ENCODE assay signal across 24 cellular contexts in the genomic region with DNA sequence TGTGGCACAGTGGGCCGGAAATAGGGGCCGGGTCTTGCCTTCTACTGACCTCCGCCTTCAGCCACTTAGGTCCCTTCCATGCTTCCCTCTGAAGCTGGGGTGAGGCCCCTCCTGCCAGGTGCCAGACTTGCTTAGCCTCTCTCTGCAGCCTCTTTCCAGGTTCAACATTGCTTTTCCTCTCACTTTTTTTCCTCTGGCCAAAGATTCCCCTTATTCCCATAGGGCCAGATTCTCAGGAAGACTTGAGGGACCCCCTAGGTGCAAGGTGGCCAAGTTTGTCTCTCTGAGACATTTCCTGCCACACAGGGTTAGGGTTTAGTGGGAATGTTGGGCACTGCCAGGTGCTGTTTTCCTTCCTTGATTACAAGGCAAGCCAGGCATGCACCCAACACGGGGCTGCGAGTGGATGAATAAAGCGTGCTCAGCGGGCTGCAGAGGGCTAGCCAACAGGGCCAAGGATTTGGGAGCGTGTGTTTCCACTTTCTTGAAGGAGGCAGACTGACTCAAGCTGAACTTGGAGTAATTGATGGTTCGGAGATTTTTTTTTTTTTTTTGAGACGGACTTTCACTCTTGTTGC. TPM values are rescaled to one million over a fixed set of nuclear protein-coding genes. Genes with fewer than 3 reads are reported as not detected.
DNase-seq lines count a peak whose midpoint lies in the region; ATAC-seq, FAIRE-seq and TF ChIP-seq lines count a peak whose summit lies in the region.
"Had no signal": no experiment of that assay in that cellular context is flagged by ENCODE, and none has a peak within 500 bp of the region (broad histone marks: within the 10 kb centered on the region; RNA-seq: fewer than 3 reads in every experiment).

No MANE protein-coding gene starts in this region.

- in situ Hi-C loops in HepG2 (cut with HindIII; ENCODE audit: extremely low pct_ligation_motif_present, low pct_unique_long_range_greater_than_20kb), result no loop called here

- H3K36me3 ChIP-seq in Peyer's patch (no peaks in the 10 kb centered on the region), HepG2 (replicated peaks in 1 of 2; ENCODE audit: control insufficient read depth in 1 of 2, insufficient read depth in 2 of 2, low read length in 2 of 2) (no peaks in the 10 kb centered on the region)
- H3K36me3 ChIP-seq: BLaER1 treated with 17β-estradiol and CSF1 and Interleukin-3, amounts not matched to agents 10 nM and 100 nM had no signal

- CTCF ChIA-PET in HepG2 (lab: Yijun Ruan, JAX; ENCODE audit: low intra/inter-chr PET ratio, low total read pairs), result no interaction called here

- no peaks in the 10 kb centered on the region for H3K36me3 Mint-ChIP-seq in activated naive CD8-positive, alpha-beta T cell treated with anti-CD3 and anti-CD28 coated beads for 36 hours

- H3K4me1 Mint-ChIP-seq in activated naive CD8-positive, alpha-beta T cell treated with anti-CD3 and anti-CD28 coated beads for 36 hours, result peaks cover 3% of the 10 kb centered on the region
- H3K4me1 Mint-ChIP-seq: activated B cell treated with CpG ODN at 0.5 μM for 24 hours had no signal

- no peak for TF ChIP-seq RAD21 in HepG2 (CRISPR knock-in tag; IDR thresholded peaks at IDR 0.05)

- POLR2A ChIA-PET in HepG2 (lab: Yijun Ruan, JAX), result interaction anchor here (1.0 to 5.5 kb wide), 13 partner anchors 8 to 151 kb away, joined by 3 to 140 read pairs (median 10); a partner anchor contains a TSS

- H3K27me3 Mint-ChIP-seq in activated naive CD8-positive, alpha-beta T cell treated with anti-CD3 and anti-CD28 coated beads for 36 hours, result no peaks in the 10 kb centered on the region

- H3K4me3 ChIP-seq in Peyer's patch (peak overlapping the region in 3 of 4 donors; percentile 24 to 49 (median 49)), HepG2 (replicated peaks in 1 of 3; ENCODE audit: insufficient read depth in 1 of 3, low read depth in 2 of 3, low read length in 3 of 3) (peak overlapping the region; percentile 76 to 79 (median 78))
- H3K4me3 ChIP-seq: BLaER1 treated with 17β-estradiol and CSF1 and Interleukin-3, amounts not matched to agents 10 nM and 100 nM; lung had no signal

- intact Hi-C loops in HepG2 (cut with micrococcal nuclease; ENCODE audit: unreplicated experiment), result loop anchor here (5.0 kb wide), 1 partner anchor 33 kb away; no protein-coding TSS in a partner anchor

- no peak overlapping the region for H2AFZ ChIP-seq in HepG2 (ENCODE audit: low read length)

- H3K4me3 Mint-ChIP-seq in activated naive CD8-positive, alpha-beta T cell treated with anti-CD3 and anti-CD28 coated beads for 36 hours, result no peak overlapping the region
- H3K4me3 Mint-ChIP-seq: activated B cell treated with CpG ODN at 0.5 μM for 24 hours; activated T-helper 1 cell treated with anti-CD3 and anti-CD28 coated beads, Interleukin-12 subunit alpha, Interleukin-12 subunit beta, Interleukin-2, Interleukin-4 antibody, amounts not matched to agents 30 ng/mL and 10 ng/mL and 1 ng/mL, durations not matched to agents 14 hours and 24 hours and 36 hours had no signal

- BruUV-seq in HepG2 (replicated peaks; lab: Mats Ljungman, UMichigan), result TSS peak; percentile 75

- no peak for TF ChIP-seq CTCF in Peyer's patch (IDR thresholded peaks at IDR 0.05)
- no peak for TF ChIP-seq CTCF in HepG2 (CRISPR knock-in tag; IDR thresholded peaks at IDR 0.05)

- H3K27ac Mint-ChIP-seq in activated naive CD8-positive, alpha-beta T cell treated with anti-CD3 and anti-CD28 coated beads for 36 hours, result no peak overlapping the region
- H3K27ac Mint-ChIP-seq: activated B cell treated with CpG ODN at 0.5 μM for 24 hours; activated T-helper 1 cell treated with anti-CD3 and anti-CD28 coated beads, Interleukin-12 subunit alpha, Interleukin-12 subunit beta, Interleukin-2, Interleukin-4 antibody, amounts not matched to agents 30 ng/mL and 10 ng/mL and 1 ng/mL, durations not matched to agents 14 hours and 24 hours and 36 hours had no signal

- H3K79me2 ChIP-seq in HepG2 (ENCODE audit: insufficient read depth, low read length), result peaks cover 24% of the 10 kb centered on the region

- H3K4me1 ChIP-seq in Peyer's patch (no peaks in the 10 kb centered on the region), HepG2 (ENCODE audit: insufficient read depth, low read length) (peaks cover 47% of the 10 kb centered on the region)
- H3K4me1 ChIP-seq: BLaER1 treated with 17β-estradiol and CSF1 and Interleukin-3, amounts not matched to agents 10 nM and 100 nM had no signal

- no CpG with 5 or more reads among the region's 10 CpGs for WGBS in HepG2 (ENCODE audit: low lambda C conversion rate)

- no peaks in the 10 kb centered on the region for H4K20me1 ChIP-seq in HepG2 (ENCODE audit: insufficient read depth, low read length)
- H4K20me1 ChIP-seq: BLaER1 treated with 17β-estradiol and CSF1 and Interleukin-3, amounts not matched to agents 10 nM and 100 nM had no signal

- H3K9me3 ChIP-seq in Peyer's patch (no peaks in the 10 kb centered on the region), HepG2 (ENCODE audit: low read length) (no peaks in the 10 kb centered on the region)
- H3K9me3 ChIP-seq: BLaER1 treated with 17β-estradiol and CSF1 and Interleukin-3, amounts not matched to agents 10 nM and 100 nM had no signal

- H3K4me2 ChIP-seq in HepG2 (ENCODE audit: low read depth, low read length), result peak overlapping the region; percentile 82
- H3K4me2 ChIP-seq: BLaER1 treated with 17β-estradiol and CSF1 and Interleukin-3, amounts not matched to agents 10 nM and 100 nM had no signal

- H3K27me3 ChIP-seq in Peyer's patch (no peaks in the 10 kb centered on the region), HepG2 (ENCODE audit: control insufficient read depth in 1 of 2, insufficient read depth in 2 of 2, low read length in 2 of 2) (no peaks in the 10 kb centered on the region; a peak in 1 of 5 replicates)

- ATAC-seq in HepG2 (peak; percentile 2), HG02571 (IDR thresholded peaks at IDR 0.05; ENCODE audit: unreplicated experiment) (no peak), HG03521 (IDR thresholded peaks at IDR 0.05; ENCODE audit: unreplicated experiment) (no peak)
- ATAC-seq: right cardiac atrium; stimulated activated naive CD8-positive, alpha-beta T cell treated with anti-CD3 and anti-CD28 coated beads, Interleukin-15, Interleukin-2, amounts not matched to agents 100 U/mL and 50 U/mL, for 24 hours had no signal

- H3K27ac ChIP-seq in Peyer's patch (peak overlapping the region in 3 of 4 donors; percentile 27 to 74 (median 61)), HepG2 (ENCODE audit: extremely low read length, insufficient read depth, low read length) (peak overlapping the region; percentile 91)
- H3K27ac ChIP-seq: BLaER1 treated with 17β-estradiol and CSF1 and Interleukin-3, amounts not matched to agents 10 nM and 100 nM had no signal

- peak; percentile 48 for DNase-seq in DMS53 treated with DMSO at 0.1 percent for 48 hours (lab: John Stamatoyannopoulos, UW; ENCODE audit: unreplicated experiment)
- no peak for DNase-seq in Peyer's patch
- no peak for DNase-seq in HepG2 (ENCODE audit: low spot score)
- DNase-seq in renal cortical epithelial cell (ENCODE audit: low read depth), result peak; percentile 13
- DNase-seq in activated naive CD8-positive, alpha-beta T cell treated with anti-CD3 and anti-CD28 coated beads for 36 hours, result no peak
- no peak for DNase-seq in T-helper 9 cell
- DNase-seq: activated B cell treated with CpG ODN at 0.5 μM for 24 hours; activated CD4-positive, alpha-beta T cell treated with anti-CD3 and anti-CD28 coated beads, Interleukin-2, amount 50 U/mL, for 4 hours; activated naive CD4-positive, alpha-beta T cell treated with anti-CD3 and anti-CD28 coated beads, Interleukin-2, amount 50 U/mL, for 16 hours; islet precursor cell; NCI-H1436; nucleus accumbens; OCI-M1; right cardiac atrium; stimulated activated naive CD8-positive, alpha-beta T cell treated with anti-CD3 and anti-CD28 coated beads, Interleukin-15, Interleukin-2, amounts not matched to agents 100 U/mL and 50 U/mL, for 24 hours; T1000 had no signal

- TF ChIP-seq EP300 in HepG2 (IDR thresholded peaks at IDR 0.05; ENCODE audit: low read depth in 2 of 2, low read length in 2 of 2) (no peak), HepG2 (CRISPR knock-in tag; IDR thresholded peaks at IDR 0.05; ENCODE audit: borderline replicate concordance) (no peak)

- no peak for TF ChIP-seq POLR2A in Peyer's patch (IDR thresholded peaks at IDR 0.05)
- no peak for TF ChIP-seq POLR2A in HepG2 (IDR thresholded peaks at IDR 0.05; ENCODE audit: insufficient read depth in 1 of 2, low read depth in 2 of 2, low read length in 2 of 2)

- no peaks in the 10 kb centered on the region for H3K9me3 Mint-ChIP-seq in activated naive CD8-positive, alpha-beta T cell treated with anti-CD3 and anti-CD28 coated beads for 36 hours
- H3K9me3 Mint-ChIP-seq: activated B cell treated with CpG ODN at 0.5 μM for 24 hours; activated T-helper 1 cell treated with anti-CD3 and anti-CD28 coated beads, Interleukin-12 subunit alpha, Interleukin-12 subunit beta, Interleukin-2, Interleukin-4 antibody, amounts not matched to agents 30 ng/mL and 10 ng/mL and 1 ng/mL, durations not matched to agents 14 hours and 24 hours and 36 hours had no signal

- no peak for FAIRE-seq in HepG2 (lab: Jason Lieb, UNC)
- FAIRE-seq: endometrium had no signal

- H3K9ac ChIP-seq in HepG2 (ENCODE audit: insufficient read depth, low read depth, low read length), result peak overlapping the region; percentile 82
- H3K9ac ChIP-seq: BLaER1 treated with 17β-estradiol and CSF1 and Interleukin-3, amounts not matched to agents 10 nM and 100 nM had no signal

RNA-seq across cellular contexts. Expression of a gene that starts 7.6 kb away (rescaled TPM):
- total RNA-seq in Peyer's patch (10 to 100 TPM in 3 of 4 donors, 1 to 10 TPM in 1; 2.5 to 98.4 (median 65.5) TPM), HepG2 (2016; rRNA removed; fragmentation: Illumina TruSeq; extraction: Trizol) (47.8 and 111 TPM in 2 replicates), renal cortical epithelial cell (0.35 and 0.55 TPM in 2 replicates)
- 30.0 and 31.9 TPM in 2 replicates for total RNA-seq in HepG2 (2016; cell fraction: cytosol; rRNA removed; fragmentation: Illumina TruSeq; extraction: Trizol; ENCODE audit: low read depth)
- 43.6 and 115 TPM in 2 replicates for total RNA-seq in HepG2 (2016; cell fraction: insoluble cytoplasmic fraction; rRNA removed; fragmentation: Illumina TruSeq; extraction: Trizol)
- 50.9 and 52.8 TPM in 2 replicates for total RNA-seq in HepG2 (2016; cell fraction: membrane; rRNA removed; fragmentation: Illumina TruSeq; extraction: Trizol)
- 68.5 and 79.5 TPM in 2 replicates for total RNA-seq in HepG2 (2016; cell fraction: nucleus; rRNA removed; fragmentation: Illumina TruSeq; extraction: Trizol)
- 161 and 197 TPM in 2 replicates for polyA plus RNA-seq in HepG2 (2011; rRNA removed)
- polyA plus RNA-seq in HepG2 (2011; cell fraction: cytosol; rRNA removed), result 307 and 330 TPM in 2 replicates
- 86.1 and 111 TPM in 2 replicates for polyA plus RNA-seq in HepG2 (2011; cell fraction: nucleus; rRNA removed)
- 102 and 110 TPM in 2 replicates for polyA plus RNA-seq in HepG2 (2012)
- 39.6 and 40.8 TPM in 2 replicates for polyA plus RNA-seq in HepG2 (2016; cell fraction: cytosol; fragmentation: Illumina TruSeq; extraction: Trizol; ENCODE audit: low read depth)
- polyA plus RNA-seq in HepG2 (2016; cell fraction: insoluble cytoplasmic fraction; fragmentation: Illumina TruSeq; extraction: Trizol; ENCODE audit: low read depth), result 45.8 and 50.6 TPM in 2 replicates
- 50.7 and 51.5 TPM in 2 replicates for polyA plus RNA-seq in HepG2 (2016; cell fraction: membrane; fragmentation: Illumina TruSeq; extraction: Trizol; ENCODE audit: low read depth)
- polyA plus RNA-seq in HepG2 (2016; cell fraction: nucleus; fragmentation: Illumina TruSeq; extraction: Trizol; ENCODE audit: insufficient read depth, low read depth), result 115 and 127 TPM in 2 replicates
- 332 TPM in 1 of 2 replicates, not detected in the other for polyA minus RNA-seq in HepG2 (2011; rRNA and poly(A)+ RNA removed; ENCODE audit: low replicate concordance)
- 64.5 and 82.6 TPM in 2 replicates for polyA minus RNA-seq in HepG2 (2011; cell fraction: cytosol; rRNA and poly(A)+ RNA removed)
- 18.2 and 29.2 TPM in 2 replicates for polyA minus RNA-seq in HepG2 (2011; cell fraction: nucleus; rRNA and poly(A)+ RNA removed)
- total RNA-seq in activated naive CD8-positive, alpha-beta T cell treated with anti-CD3 and anti-CD28 coated beads for 36 hours, result not detected
- total RNA-seq: activated B cell treated with CpG ODN at 0.5 μM for 24 hours; activated T-helper 1 cell treated with anti-CD3 and anti-CD28 coated beads, Interleukin-12 subunit alpha, Interleukin-12 subunit beta, Interleukin-2, Interleukin-4 antibody, amounts not matched to agents 30 ng/mL and 10 ng/mL and 1 ng/mL, durations not matched to agents 14 hours and 24 hours and 36 hours; fibroblast of lung; right cardiac atrium had no signal
- polyA plus RNA-seq: AG04450, fibroblast of lung had no signal

RNA-seq across cellular contexts. Expression of a gene that starts 38.5 kb away (rescaled TPM):
- 10 to 100 TPM; 10.3 to 17.3 (median 15.5) TPM for total RNA-seq in Peyer's patch
- 26.4 and 34.7 TPM in 2 replicates for total RNA-seq in HepG2 (2016; rRNA removed; fragmentation: Illumina TruSeq; extraction: Trizol)
- total RNA-seq in HepG2 (2016; cell fraction: cytosol; rRNA removed; fragmentation: Illumina TruSeq; extraction: Trizol; ENCODE audit: low read depth), result 4.0 and 4.2 TPM in 2 replicates
- total RNA-seq in HepG2 (2016; cell fraction: insoluble cytoplasmic fraction; rRNA removed; fragmentation: Illumina TruSeq; extraction: Trizol), result 26.2 and 32.3 TPM in 2 replicates
- total RNA-seq in HepG2 (2016; cell fraction: membrane; rRNA removed; fragmentation: Illumina TruSeq; extraction: Trizol), result 8.5 and 9.0 TPM in 2 replicates
- 27.9 and 28.4 TPM in 2 replicates for total RNA-seq in HepG2 (2016; cell fraction: nucleus; rRNA removed; fragmentation: Illumina TruSeq; extraction: Trizol)
- polyA plus RNA-seq in HepG2 (2011; rRNA removed), result 35.4 and 41.5 TPM in 2 replicates
- polyA plus RNA-seq in HepG2 (2011; cell fraction: cytosol; rRNA removed), result 22.2 and 22.7 TPM in 2 replicates
- polyA plus RNA-seq in HepG2 (2011; cell fraction: nucleus; rRNA removed), result 139 and 141 TPM in 2 replicates
- polyA plus RNA-seq in HepG2 (2012), result 34.7 and 36.0 TPM in 2 replicates
- polyA plus RNA-seq in HepG2 (2016; cell fraction: cytosol; fragmentation: Illumina TruSeq; extraction: Trizol; ENCODE audit: low read depth), result 1.3 and 1.5 TPM in 2 replicates
- polyA plus RNA-seq in HepG2 (2016; cell fraction: insoluble cytoplasmic fraction; fragmentation: Illumina TruSeq; extraction: Trizol; ENCODE audit: low read depth), result 23.8 and 29.3 TPM in 2 replicates
- polyA plus RNA-seq in HepG2 (2016; cell fraction: membrane; fragmentation: Illumina TruSeq; extraction: Trizol; ENCODE audit: low read depth), result 3.9 and 4.4 TPM in 2 replicates
- polyA plus RNA-seq in HepG2 (2016; cell fraction: nucleus; fragmentation: Illumina TruSeq; extraction: Trizol; ENCODE audit: insufficient read depth, low read depth), result 56.0 and 62.2 TPM in 2 replicates
- 41.9 and 70.9 TPM in 2 replicates for polyA minus RNA-seq in HepG2 (2011; rRNA and poly(A)+ RNA removed; ENCODE audit: low replicate concordance)
- 35.6 and 37.1 TPM in 2 replicates for polyA minus RNA-seq in HepG2 (2011; cell fraction: cytosol; rRNA and poly(A)+ RNA removed)
- polyA minus RNA-seq in HepG2 (2011; cell fraction: nucleus; rRNA and poly(A)+ RNA removed), result 37.1 and 49.9 TPM in 2 replicates
- total RNA-seq in renal cortical epithelial cell, result 11.3 and 25.1 TPM in 2 replicates
- total RNA-seq in activated naive CD8-positive, alpha-beta T cell treated with anti-CD3 and anti-CD28 coated beads for 36 hours, result 10 to 100 TPM; 22.9 to 25.1 TPM

Comparison
In these comparisons a context has a peak if more than half of its experiments do, and no peak if none do; other contexts are left out.
1. DNase-seq: peak in DMS53 treated with DMSO at 0.1 percent for 48 hours (single experiment) and renal cortical epithelial cell (single experiment); none in Peyer's patch (0 of 3), HepG2 (single experiment), activated naive CD8-positive, alpha-beta T cell treated with anti-CD3 and anti-CD28 coated beads for 36 hours (single experiment) and T-helper 9 cell (single experiment).